In genomic region chr18:54233761-54234160, GRCh38 we compare ENCODE assay signal across 34 cellular contexts.
"Had no signal": no experiment of that assay in that cellular context is flagged by ENCODE, and none has a peak within 500 bp of the region (broad histone marks: within the 10 kb centered on the region; RNA-seq: fewer than 3 reads in every experiment).

No MANE protein-coding gene starts in this region.

- H3K36me3 Mint-ChIP-seq: activated CD4-positive, alpha-beta memory T cell treated with anti-CD3 and anti-CD28 coated beads for 36 hours; activated naive CD4-positive, alpha-beta T cell treated with anti-CD3 and anti-CD28 coated beads, Interleukin-2, amount 50 U/mL, for 24 hours; activated naive CD8-positive, alpha-beta T cell treated with anti-CD3 and anti-CD28 coated beads for 36 hours had no signal

- H3K27ac Mint-ChIP-seq: activated B cell treated with CpG ODN at 0.5 μM for 24 hours; activated CD4-positive, alpha-beta memory T cell treated with anti-CD3 and anti-CD28 coated beads for 36 hours; activated CD4-positive, alpha-beta T cell treated with anti-CD3 and anti-CD28 coated beads for 36 hours; activated CD4-positive, alpha-beta T cell treated with anti-CD3 and anti-CD28 coated beads, Interleukin-2, amount 10 ng/mL, durations not matched to agents 24 days and 14 days; activated CD8-positive, alpha-beta memory T cell treated with anti-CD3 and anti-CD28 coated beads, Interleukin-2, amount 10 ng/mL, durations not matched to agents 7 days and 5 days; activated CD8-positive, alpha-beta T cell treated with anti-CD3 and anti-CD28 coated beads, Interleukin-2, amount 10 ng/mL, durations not matched to agents 7 days and 5 days; activated naive CD4-positive, alpha-beta T cell treated with anti-CD3 and anti-CD28 coated beads for 36 hours; activated naive CD4-positive, alpha-beta T cell treated with anti-CD3 and anti-CD28 coated beads, Interleukin-2, amount 50 U/mL, for 24 hours; activated naive CD8-positive, alpha-beta T cell treated with anti-CD3 and anti-CD28 coated beads for 36 hours; activated naive CD8-positive, alpha-beta T cell treated with anti-CD3 and anti-CD28 coated beads, Interleukin-2, amount 50 U/mL, for 24 hours; activated T-helper 1 cell treated with anti-CD3 and anti-CD28 coated beads, Interleukin-12 subunit alpha, Interleukin-12 subunit beta, Interleukin-2, Interleukin-4 antibody, amounts not matched to agents 30 ng/mL and 10 ng/mL and 1 ng/mL, durations not matched to agents 14 hours and 24 hours and 36 hours; activated T-helper 2 cell treated with anti-CD3 and anti-CD28 coated beads, Interferon-gamma antibody, Interleukin-2, Interleukin-4, amounts not matched to agents 10 μg/mL and 5 μg/mL and 100 μg/mL, durations not matched to agents 14 hours and 24 hours and 36 hours; T-helper 17 cell; T-helper 2 cell treated with Interferon-gamma antibody and Interleukin-4, amounts not matched to agents 5 μg/mL and 100 μg/mL, for 36 hours had no signal

- DNase-seq: activated B cell treated with CpG ODN at 0.5 μM for 24 hours; activated CD4-positive, alpha-beta memory T cell treated with anti-CD3 and anti-CD28 coated beads for 36 hours; activated CD4-positive, alpha-beta T cell treated with anti-CD3 and anti-CD28 coated beads for 36 hours; activated CD4-positive, alpha-beta T cell treated with anti-CD3 and anti-CD28 coated beads, Interleukin-2, amount 10 ng/mL, durations not matched to agents 24 days and 14 days; activated CD8-positive, alpha-beta memory T cell treated with anti-CD3 and anti-CD28 coated beads, Interleukin-2, amount 10 ng/mL, durations not matched to agents 7 days and 5 days; activated CD8-positive, alpha-beta memory T cell treated with anti-CD3 and anti-CD28 coated beads, Interleukin-2, amount 50 U/mL, for 4 hours; activated CD8-positive, alpha-beta T cell treated with anti-CD3 and anti-CD28 coated beads, Interleukin-2, amount 10 ng/mL, durations not matched to agents 7 days and 5 days; activated effector memory CD4-positive, alpha-beta T cell treated with anti-CD3 and anti-CD28 coated beads, Interleukin-2, amount 50 U/mL, for 16 hours; activated naive CD4-positive, alpha-beta T cell treated with anti-CD3 and anti-CD28 coated beads for 36 hours; activated naive CD8-positive, alpha-beta T cell treated with anti-CD3 and anti-CD28 coated beads for 36 hours; activated naive CD8-positive, alpha-beta T cell treated with anti-CD3 and anti-CD28 coated beads, Interleukin-2, amount 50 U/mL, for 24 hours; activated T-cell treated with anti-CD3 and anti-CD28 coated beads, Interleukin-2, amount 50 U/mL, for 1 hour; activated T-cell treated with anti-CD3 and anti-CD28 coated beads, Interleukin-2, amount 50 U/mL, for 48 hours; adrenal gland; amygdala; aorta; body of pancreas; central memory CD4-positive, alpha-beta T cell; cerebellar nuclear complex; colonic mucosa; effector CD8-positive, alpha-beta T cell; head of caudate nucleus; T-helper 1 cell; T-helper 17 cell; T1000; WERI-Rb-1 had no signal

- FAIRE-seq: endometrium, frontal cortex had no signal

- H3K4me3 Mint-ChIP-seq: activated B cell treated with CpG ODN at 0.5 μM for 24 hours; activated CD4-positive, alpha-beta memory T cell treated with anti-CD3 and anti-CD28 coated beads for 36 hours; activated CD4-positive, alpha-beta T cell treated with anti-CD3 and anti-CD28 coated beads for 36 hours; activated CD4-positive, alpha-beta T cell treated with anti-CD3 and anti-CD28 coated beads, Interleukin-2, amount 10 ng/mL, durations not matched to agents 24 days and 14 days; activated CD8-positive, alpha-beta memory T cell treated with anti-CD3 and anti-CD28 coated beads, Interleukin-2, amount 10 ng/mL, durations not matched to agents 7 days and 5 days; activated CD8-positive, alpha-beta T cell treated with anti-CD3 and anti-CD28 coated beads, Interleukin-2, amount 10 ng/mL, durations not matched to agents 7 days and 5 days; activated naive CD4-positive, alpha-beta T cell treated with anti-CD3 and anti-CD28 coated beads for 36 hours; activated naive CD4-positive, alpha-beta T cell treated with anti-CD3 and anti-CD28 coated beads, Interleukin-2, amount 50 U/mL, for 24 hours; activated naive CD8-positive, alpha-beta T cell treated with anti-CD3 and anti-CD28 coated beads for 36 hours; activated naive CD8-positive, alpha-beta T cell treated with anti-CD3 and anti-CD28 coated beads, Interleukin-2, amount 50 U/mL, for 24 hours; activated T-helper 1 cell treated with anti-CD3 and anti-CD28 coated beads, Interleukin-12 subunit alpha, Interleukin-12 subunit beta, Interleukin-2, Interleukin-4 antibody, amounts not matched to agents 30 ng/mL and 10 ng/mL and 1 ng/mL, durations not matched to agents 14 hours and 24 hours and 36 hours; T-helper 17 cell; T-helper 2 cell treated with Interferon-gamma antibody and Interleukin-4, amounts not matched to agents 5 μg/mL and 100 μg/mL, for 36 hours had no signal

- H3K9me3 ChIP-seq: adrenal gland, body of pancreas, colonic mucosa, esophagus muscularis mucosa had no signal

- H3K4me1 Mint-ChIP-seq: activated B cell treated with CpG ODN at 0.5 μM for 24 hours had no signal

- H3K36me3 ChIP-seq: adrenal gland, cardiac muscle cell, colonic mucosa, esophagus muscularis mucosa, WERI-Rb-1 had no signal

- H3K4me3 ChIP-seq: adrenal gland, body of pancreas, cardiac muscle cell, colonic mucosa, esophagus muscularis mucosa had no signal

- H3K27me3 ChIP-seq: adrenal gland, body of pancreas, cardiac muscle cell, colonic mucosa, esophagus muscularis mucosa had no signal

- H3K4me1 ChIP-seq: adrenal gland, colonic mucosa, esophagus muscularis mucosa had no signal

- H3K27me3 Mint-ChIP-seq: activated B cell treated with CpG ODN at 0.5 μM for 24 hours; activated CD4-positive, alpha-beta memory T cell treated with anti-CD3 and anti-CD28 coated beads for 36 hours; activated naive CD8-positive, alpha-beta T cell treated with anti-CD3 and anti-CD28 coated beads for 36 hours; activated naive CD8-positive, alpha-beta T cell treated with anti-CD3 and anti-CD28 coated beads, Interleukin-2, amount 50 U/mL, for 24 hours had no signal

- H3K27ac ChIP-seq: adrenal gland, body of pancreas, cardiac muscle cell, colonic mucosa, esophagus muscularis mucosa, WERI-Rb-1 had no signal

- H3K9me3 Mint-ChIP-seq: activated B cell treated with CpG ODN at 0.5 μM for 24 hours; activated CD4-positive, alpha-beta memory T cell treated with anti-CD3 and anti-CD28 coated beads for 36 hours; activated CD4-positive, alpha-beta T cell treated with anti-CD3 and anti-CD28 coated beads, Interleukin-2, amount 10 ng/mL, durations not matched to agents 24 days and 14 days; activated naive CD4-positive, alpha-beta T cell treated with anti-CD3 and anti-CD28 coated beads for 36 hours; activated naive CD4-positive, alpha-beta T cell treated with anti-CD3 and anti-CD28 coated beads, Interleukin-2, amount 50 U/mL, for 24 hours; activated naive CD8-positive, alpha-beta T cell treated with anti-CD3 and anti-CD28 coated beads for 36 hours; activated naive CD8-positive, alpha-beta T cell treated with anti-CD3 and anti-CD28 coated beads, Interleukin-2, amount 50 U/mL, for 24 hours; activated T-helper 1 cell treated with anti-CD3 and anti-CD28 coated beads, Interleukin-12 subunit alpha, Interleukin-12 subunit beta, Interleukin-2, Interleukin-4 antibody, amounts not matched to agents 30 ng/mL and 10 ng/mL and 1 ng/mL, durations not matched to agents 14 hours and 24 hours and 36 hours; activated T-helper 2 cell treated with anti-CD3 and anti-CD28 coated beads, Interferon-gamma antibody, Interleukin-2, Interleukin-4, amounts not matched to agents 10 μg/mL and 5 μg/mL and 100 μg/mL, durations not matched to agents 14 hours and 24 hours and 36 hours; T-helper 2 cell treated with Interferon-gamma antibody and Interleukin-4, amounts not matched to agents 5 μg/mL and 100 μg/mL, for 36 hours had no signal
